33 cellular contexts compared by ENCODE assay signal in the genomic region with DNA sequence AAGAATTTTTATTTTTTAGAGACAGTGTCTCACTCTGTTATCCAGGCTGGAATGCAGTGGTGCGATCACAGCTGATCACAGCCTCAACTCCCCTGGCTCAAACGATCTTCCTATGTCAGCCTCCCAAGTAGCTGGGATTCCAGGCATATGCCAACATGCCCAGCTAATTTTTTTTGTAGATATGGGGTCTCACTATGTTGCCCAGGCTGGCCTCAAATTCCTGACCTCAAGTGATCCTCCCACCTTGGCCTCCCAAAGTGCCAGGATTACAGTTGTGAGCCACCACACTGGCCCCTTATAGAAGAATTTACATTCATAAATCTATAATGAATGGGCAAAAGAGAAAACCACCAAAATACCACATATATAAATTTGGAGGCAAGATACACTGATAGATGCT.
"Had no signal": no experiment of that assay in that cellular context is flagged by ENCODE, and none has a peak within 500 bp of the region (broad histone marks: within the 10 kb centered on the region; RNA-seq: fewer than 3 reads in every experiment).

No MANE protein-coding gene starts in this region.

- H3K4me3 Mint-ChIP-seq: activated CD4-positive, alpha-beta memory T cell treated with anti-CD3 and anti-CD28 coated beads for 36 hours; activated CD4-positive, alpha-beta T cell treated with anti-CD3 and anti-CD28 coated beads for 36 hours; activated CD4-positive, alpha-beta T cell treated with anti-CD3 and anti-CD28 coated beads, Interleukin-2, amount 10 ng/mL, durations not matched to agents 24 days and 14 days; activated CD8-positive, alpha-beta memory T cell treated with anti-CD3 and anti-CD28 coated beads, Interleukin-2, amount 10 ng/mL, durations not matched to agents 7 days and 5 days; activated CD8-positive, alpha-beta T cell treated with anti-CD3 and anti-CD28 coated beads, Interleukin-2, amount 10 ng/mL, durations not matched to agents 7 days and 5 days; activated naive CD4-positive, alpha-beta T cell treated with anti-CD3 and anti-CD28 coated beads, Interleukin-2, amount 10 ng/mL, durations not matched to agents 7 days and 5 days; activated T-helper 1 cell treated with anti-CD3 and anti-CD28 coated beads, Interleukin-12 subunit alpha, Interleukin-12 subunit beta, Interleukin-2, Interleukin-4 antibody, amounts not matched to agents 30 ng/mL and 10 ng/mL and 1 ng/mL, durations not matched to agents 14 hours and 24 hours and 36 hours; T-cell; T-helper 1 cell treated with Interleukin-12 subunit alpha and Interleukin-12 subunit beta and Interleukin-4 antibody, amounts not matched to agents 30 μg/mL and 1 μg/mL, for 36 hours; T-helper 2 cell treated with Interferon-gamma antibody and Interleukin-4, amounts not matched to agents 5 μg/mL and 100 μg/mL, for 36 hours had no signal

- H3K27me3 ChIP-seq: adrenal gland, body of pancreas, esophagus squamous epithelium, gastroesophageal sphincter, heart right ventricle had no signal

- H3K27ac ChIP-seq: adrenal gland, body of pancreas, epithelial cell of prostate, esophagus squamous epithelium, gastroesophageal sphincter, heart right ventricle, WERI-Rb-1 had no signal

- H3K9me3 Mint-ChIP-seq: activated naive CD4-positive, alpha-beta T cell treated with anti-CD3 and anti-CD28 coated beads, Interleukin-2, amount 10 ng/mL, durations not matched to agents 7 days and 5 days; activated naive CD4-positive, alpha-beta T cell treated with anti-CD3 and anti-CD28 coated beads, Interleukin-2, amount 50 U/mL, for 72 hours; activated T-helper 1 cell treated with anti-CD3 and anti-CD28 coated beads, Interleukin-12 subunit alpha, Interleukin-12 subunit beta, Interleukin-2, Interleukin-4 antibody, amounts not matched to agents 30 ng/mL and 10 ng/mL and 1 ng/mL, durations not matched to agents 14 hours and 24 hours and 36 hours had no signal

- ATAC-seq: activated CD4-positive, alpha-beta T cell treated with anti-CD3 and anti-CD28 coated beads for 36 hours; activated CD8-positive, alpha-beta memory T cell treated with anti-CD3 and anti-CD28 coated beads, Interleukin-2, amount 10 ng/mL, durations not matched to agents 7 days and 5 days; activated CD8-positive, alpha-beta T cell treated with anti-CD3 and anti-CD28 coated beads, Interleukin-2, amount 10 ng/mL, durations not matched to agents 7 days and 5 days; activated naive CD4-positive, alpha-beta T cell treated with anti-CD3 and anti-CD28 coated beads, Interleukin-2, amount 50 U/mL, for 72 hours; body of pancreas; gastroesophageal sphincter; heart right ventricle; T-cell had no signal

- DNase-seq: activated CD4-positive, alpha-beta memory T cell treated with anti-CD3 and anti-CD28 coated beads for 36 hours; activated CD4-positive, alpha-beta T cell treated with anti-CD3 and anti-CD28 coated beads for 36 hours; activated CD4-positive, alpha-beta T cell treated with anti-CD3 and anti-CD28 coated beads, Interleukin-2, amount 10 ng/mL, durations not matched to agents 24 days and 14 days; activated CD4-positive, CD25-positive, alpha-beta regulatory T cell; activated CD4-positive, CD25-positive, alpha-beta regulatory T cell treated with anti-CD3 and anti-CD28 coated beads, Interleukin-2, amount 50 U/mL, for 72 hours; activated CD8-positive, alpha-beta memory T cell treated with anti-CD3 and anti-CD28 coated beads, Interleukin-2, amount 10 ng/mL, durations not matched to agents 7 days and 5 days; activated CD8-positive, alpha-beta memory T cell treated with anti-CD3 and anti-CD28 coated beads, Interleukin-2, amount 50 U/mL, for 4 hours; activated CD8-positive, alpha-beta T cell treated with anti-CD3 and anti-CD28 coated beads, Interleukin-2, amount 10 ng/mL, durations not matched to agents 7 days and 5 days; activated gamma-delta T cell; activated naive CD4-positive, alpha-beta T cell; activated naive CD4-positive, alpha-beta T cell treated with anti-CD3 and anti-CD28 coated beads, Interleukin-2, amount 10 ng/mL, durations not matched to agents 7 days and 5 days; activated T-cell treated with anti-CD3 and anti-CD28 coated beads, Interleukin-2, amount 50 U/mL, for 1 hour; activated T-cell treated with anti-CD3 and anti-CD28 coated beads, Interleukin-2, amount 50 U/mL, for 48 hours; adrenal gland; amygdala; aorta; body of pancreas; caudate nucleus; cortex of kidney; dermis blood vessel endothelial cell; effector CD8-positive, alpha-beta T cell; esophagus squamous epithelium; foreskin melanocyte; heart right ventricle; T-cell; T1000; WERI-Rb-1 had no signal

- H3K27me3 Mint-ChIP-seq: activated CD4-positive, alpha-beta memory T cell treated with anti-CD3 and anti-CD28 coated beads for 36 hours; activated CD4-positive, alpha-beta T cell treated with anti-CD3 and anti-CD28 coated beads for 36 hours; activated CD4-positive, alpha-beta T cell treated with anti-CD3 and anti-CD28 coated beads, Interleukin-2, amount 10 ng/mL, durations not matched to agents 24 days and 14 days; activated CD8-positive, alpha-beta memory T cell treated with anti-CD3 and anti-CD28 coated beads, Interleukin-2, amount 10 ng/mL, durations not matched to agents 7 days and 5 days; activated naive CD4-positive, alpha-beta T cell treated with anti-CD3 and anti-CD28 coated beads, Interleukin-2, amount 10 ng/mL, durations not matched to agents 7 days and 5 days; T-cell had no signal

- H3K27ac Mint-ChIP-seq: activated CD4-positive, alpha-beta memory T cell treated with anti-CD3 and anti-CD28 coated beads for 36 hours; activated CD4-positive, alpha-beta T cell treated with anti-CD3 and anti-CD28 coated beads, Interleukin-2, amount 10 ng/mL, durations not matched to agents 24 days and 14 days; activated CD8-positive, alpha-beta memory T cell treated with anti-CD3 and anti-CD28 coated beads, Interleukin-2, amount 10 ng/mL, durations not matched to agents 7 days and 5 days; activated CD8-positive, alpha-beta T cell treated with anti-CD3 and anti-CD28 coated beads, Interleukin-2, amount 10 ng/mL, durations not matched to agents 7 days and 5 days; activated naive CD4-positive, alpha-beta T cell treated with anti-CD3 and anti-CD28 coated beads, Interleukin-2, amount 10 ng/mL, durations not matched to agents 7 days and 5 days; activated T-helper 1 cell treated with anti-CD3 and anti-CD28 coated beads, Interleukin-12 subunit alpha, Interleukin-12 subunit beta, Interleukin-2, Interleukin-4 antibody, amounts not matched to agents 30 ng/mL and 10 ng/mL and 1 ng/mL, durations not matched to agents 14 hours and 24 hours and 36 hours; T-helper 2 cell treated with Interferon-gamma antibody and Interleukin-4, amounts not matched to agents 5 μg/mL and 100 μg/mL, for 36 hours had no signal

- H3K4me3 ChIP-seq: adrenal gland, body of pancreas, esophagus squamous epithelium, gastroesophageal sphincter, heart right ventricle had no signal

- H3K4me1 ChIP-seq: adrenal gland, body of pancreas, esophagus squamous epithelium, gastroesophageal sphincter, heart right ventricle had no signal

- H3K9me3 ChIP-seq: adrenal gland, body of pancreas, esophagus squamous epithelium, gastroesophageal sphincter had no signal
